ENCODE assay signal across 1 cellular context in the genomic region with DNA sequence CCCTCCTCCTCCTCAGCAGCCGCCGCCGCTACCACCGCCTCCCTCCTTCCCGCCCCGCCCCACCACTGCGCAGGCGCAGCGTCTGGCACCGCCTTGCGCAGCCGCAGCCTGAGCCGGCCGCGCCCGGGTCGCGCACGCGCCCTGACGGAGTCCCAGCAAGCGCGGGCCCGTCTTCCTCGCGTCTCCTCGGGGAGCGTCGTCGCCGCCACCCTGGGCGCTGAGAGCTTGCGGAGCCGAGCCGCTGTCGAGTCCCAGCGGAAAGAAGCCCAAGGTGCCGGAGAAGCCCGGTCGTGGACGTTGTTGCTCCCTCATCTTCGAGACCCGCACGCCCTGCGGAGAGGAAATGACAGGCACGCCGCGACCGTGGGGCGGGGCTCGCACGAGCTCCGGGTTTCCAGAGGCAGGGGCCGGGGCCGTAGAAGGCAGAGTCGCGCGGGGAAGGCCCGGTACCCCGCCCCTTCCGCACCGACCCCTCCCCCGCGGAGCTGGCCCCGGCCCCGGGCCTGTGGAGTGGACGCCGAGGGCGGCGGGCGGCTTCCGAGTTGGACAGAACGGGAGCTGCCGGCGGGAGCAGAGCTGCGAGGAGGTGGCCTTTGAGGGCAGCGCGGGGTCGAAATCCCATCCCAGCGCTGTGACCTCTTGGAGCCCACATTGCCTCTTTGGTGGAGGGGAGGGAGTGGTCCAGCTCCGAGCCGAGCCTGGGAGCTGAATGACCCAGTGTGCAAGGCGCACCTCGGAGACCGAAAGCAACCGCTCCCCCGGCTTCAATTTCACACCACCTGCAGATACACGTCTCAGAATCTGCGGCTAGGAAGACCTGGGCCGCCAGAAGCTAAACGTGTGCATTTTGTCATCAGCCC.
TF ChIP-seq lines count a peak whose summit lies in the region.

No MANE protein-coding gene starts in this region.

TF ChIP-seq in HEK293, 187 proteins besides CTCF, POLR2A, EP300 and RAD21 (continued from another document):
- TF ChIP-seq, protein P1, sequence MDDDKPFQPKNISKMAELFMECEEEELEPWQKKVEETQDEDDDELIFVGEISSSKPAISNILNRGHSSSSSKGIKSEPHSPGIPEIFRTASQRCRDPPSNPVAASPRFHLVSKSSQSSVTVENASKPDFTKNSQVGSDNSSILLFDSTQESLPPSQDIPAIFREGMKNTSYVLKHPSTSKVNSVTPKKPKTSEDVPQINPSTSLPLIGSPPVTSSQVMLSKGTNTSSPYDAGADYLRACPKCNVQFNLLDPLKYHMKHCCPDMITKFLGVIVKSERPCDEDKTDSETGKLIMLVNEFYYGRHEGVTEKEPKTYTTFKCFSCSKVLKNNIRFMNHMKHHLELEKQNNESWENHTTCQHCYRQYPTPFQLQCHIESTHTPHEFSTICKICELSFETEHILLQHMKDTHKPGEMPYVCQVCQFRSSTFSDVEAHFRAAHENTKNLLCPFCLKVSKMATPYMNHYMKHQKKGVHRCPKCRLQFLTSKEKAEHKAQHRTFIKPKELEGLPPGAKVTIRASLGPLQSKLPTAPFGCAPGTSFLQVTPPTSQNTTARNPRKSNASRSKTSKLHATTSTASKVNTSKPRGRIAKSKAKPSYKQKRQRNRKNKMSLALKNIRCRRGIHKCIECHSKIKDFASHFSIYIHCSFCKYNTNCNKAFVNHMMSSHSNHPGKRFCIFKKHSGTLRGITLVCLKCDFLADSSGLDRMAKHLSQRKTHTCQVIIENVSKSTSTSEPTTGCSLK (tag by site-specific recombination; IDR thresholded peaks at IDR 0.05) = no peak
- TF ChIP-seq ZNF335 (tag by site-specific recombination; conservative IDR thresholded peaks at IDR 0.05) (peak; percentile 66), ZNF48 (tag by site-specific recombination; IDR thresholded peaks at IDR 0.05) (no peak), ZNF707 (tag by site-specific recombination; IDR thresholded peaks at IDR 0.05) (no peak), ZNF624 (tag by site-specific recombination; IDR thresholded peaks at IDR 0.05) (no peak), GLI2 (tag by site-specific recombination; IDR thresholded peaks at IDR 0.05; ENCODE audit: borderline replicate concordance, low read depth) (no peak), ZNF19 (tag by site-specific recombination; IDR thresholded peaks at IDR 0.05; ENCODE audit: low read depth) (no peak), ZNF654 (tag by site-specific recombination; IDR thresholded peaks at IDR 0.05; ENCODE audit: low read depth) (no peak), SALL2 (tag by site-specific recombination; IDR thresholded peaks at IDR 0.05; ENCODE audit: borderline replicate concordance) (no peak), KLF7 (tag by site-specific recombination; IDR thresholded peaks at IDR 0.05; ENCODE audit: borderline replicate concordance) (peak; percentile 71; the same call in 1 of the 2 replicates), ZNF266 (tag by site-specific recombination; IDR thresholded peaks at IDR 0.05; ENCODE audit: low read depth) (no peak), ZNF785 (tag by site-specific recombination; IDR thresholded peaks at IDR 0.05) (no peak), GLI4 (tag by site-specific recombination; IDR thresholded peaks at IDR 0.05) (no peak), ZNF501 (tag by site-specific recombination; IDR thresholded peaks at IDR 0.05) (0 out of 2 replicates have a peak, but pooled peaks have one; percentile 43), ZNF223 (tag by site-specific recombination; IDR thresholded peaks at IDR 0.05) (no peak), ZNF239 (tag by site-specific recombination; IDR thresholded peaks at IDR 0.05) (no peak), OSR2 (tag by site-specific recombination; IDR thresholded peaks at IDR 0.05) (no peak; the same call in 1 of the 2 replicates), ZNF121 (tag by site-specific recombination; IDR thresholded peaks at IDR 0.05) (no peak), ZNF169 (tag by site-specific recombination; IDR thresholded peaks at IDR 0.05) (no peak), ZNF24 (tag by site-specific recombination; IDR thresholded peaks at IDR 0.05) (peak; percentile 66; the same call in 1 of the 2 replicates), ZNF184 (tag by site-specific recombination; IDR thresholded peaks at IDR 0.05) (no peak), ZNF174 (tag by site-specific recombination; IDR thresholded peaks at IDR 0.05) (no peak), KLF16 (tag by site-specific recombination; IDR thresholded peaks at IDR 0.05) (peak; percentile 79), ZNF473 (tag by site-specific recombination; IDR thresholded peaks at IDR 0.05) (no peak), SETDB1 (IDR thresholded peaks at IDR 0.05; ENCODE audit: insufficient read length, low read length) (no peak), ZNF548 (tag by site-specific recombination; IDR thresholded peaks at IDR 0.05) (no peak), ZNF596 (tag by site-specific recombination; IDR thresholded peaks at IDR 0.05) (no peak), ZNF155 (tag by site-specific recombination; IDR thresholded peaks at IDR 0.05) (no peak), ZNF792 (tag by site-specific recombination; IDR thresholded peaks at IDR 0.05) (no peak), ZBTB17 (tag by site-specific recombination; IDR thresholded peaks at IDR 0.05) (peak; percentile 81), ZNF664 (tag by site-specific recombination; IDR thresholded peaks at IDR 0.05) (no peak)
- TF ChIP-seq, protein P2, sequence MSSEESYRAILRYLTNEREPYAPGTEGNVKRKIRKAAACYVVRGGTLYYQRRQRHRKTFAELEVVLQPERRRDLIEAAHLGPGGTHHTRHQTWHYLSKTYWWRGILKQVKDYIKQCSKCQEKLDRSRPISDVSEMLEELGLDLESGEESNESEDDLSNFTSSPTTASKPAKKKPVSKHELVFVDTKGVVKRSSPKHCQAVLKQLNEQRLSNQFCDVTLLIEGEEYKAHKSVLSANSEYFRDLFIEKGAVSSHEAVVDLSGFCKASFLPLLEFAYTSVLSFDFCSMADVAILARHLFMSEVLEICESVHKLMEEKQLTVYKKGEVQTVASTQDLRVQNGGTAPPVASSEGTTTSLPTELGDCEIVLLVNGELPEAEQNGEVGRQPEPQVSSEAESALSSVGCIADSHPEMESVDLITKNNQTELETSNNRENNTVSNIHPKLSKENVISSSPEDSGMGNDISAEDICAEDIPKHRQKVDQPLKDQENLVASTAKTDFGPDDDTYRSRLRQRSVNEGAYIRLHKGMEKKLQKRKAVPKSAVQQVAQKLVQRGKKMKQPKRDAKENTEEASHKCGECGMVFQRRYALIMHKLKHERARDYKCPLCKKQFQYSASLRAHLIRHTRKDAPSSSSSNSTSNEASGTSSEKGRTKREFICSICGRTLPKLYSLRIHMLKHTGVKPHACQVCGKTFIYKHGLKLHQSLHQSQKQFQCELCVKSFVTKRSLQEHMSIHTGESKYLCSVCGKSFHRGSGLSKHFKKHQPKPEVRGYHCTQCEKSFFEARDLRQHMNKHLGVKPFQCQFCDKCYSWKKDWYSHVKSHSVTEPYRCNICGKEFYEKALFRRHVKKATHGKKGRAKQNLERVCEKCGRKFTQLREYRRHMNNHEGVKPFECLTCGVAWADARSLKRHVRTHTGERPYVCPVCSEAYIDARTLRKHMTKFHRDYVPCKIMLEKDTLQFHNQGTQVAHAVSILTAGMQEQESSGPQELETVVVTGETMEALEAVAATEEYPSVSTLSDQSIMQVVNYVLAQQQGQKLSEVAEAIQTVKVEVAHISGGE (tag by site-specific recombination; conservative IDR thresholded peaks at IDR 0.05; ENCODE audit: low read depth) = peak; percentile 32; the same call in 1 of the 2 replicates
- TF ChIP-seq, protein P3, sequence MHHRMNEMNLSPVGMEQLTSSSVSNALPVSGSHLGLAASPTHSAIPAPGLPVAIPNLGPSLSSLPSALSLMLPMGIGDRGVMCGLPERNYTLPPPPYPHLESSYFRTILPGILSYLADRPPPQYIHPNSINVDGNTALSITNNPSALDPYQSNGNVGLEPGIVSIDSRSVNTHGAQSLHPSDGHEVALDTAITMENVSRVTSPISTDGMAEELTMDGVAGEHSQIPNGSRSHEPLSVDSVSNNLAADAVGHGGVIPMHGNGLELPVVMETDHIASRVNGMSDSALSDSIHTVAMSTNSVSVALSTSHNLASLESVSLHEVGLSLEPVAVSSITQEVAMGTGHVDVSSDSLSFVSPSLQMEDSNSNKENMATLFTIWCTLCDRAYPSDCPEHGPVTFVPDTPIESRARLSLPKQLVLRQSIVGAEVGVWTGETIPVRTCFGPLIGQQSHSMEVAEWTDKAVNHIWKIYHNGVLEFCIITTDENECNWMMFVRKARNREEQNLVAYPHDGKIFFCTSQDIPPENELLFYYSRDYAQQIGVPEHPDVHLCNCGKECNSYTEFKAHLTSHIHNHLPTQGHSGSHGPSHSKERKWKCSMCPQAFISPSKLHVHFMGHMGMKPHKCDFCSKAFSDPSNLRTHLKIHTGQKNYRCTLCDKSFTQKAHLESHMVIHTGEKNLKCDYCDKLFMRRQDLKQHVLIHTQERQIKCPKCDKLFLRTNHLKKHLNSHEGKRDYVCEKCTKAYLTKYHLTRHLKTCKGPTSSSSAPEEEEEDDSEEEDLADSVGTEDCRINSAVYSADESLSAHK (tag by site-specific recombination; IDR thresholded peaks at IDR 0.05) = no peak; the same call in 1 of the 2 replicates
- TF ChIP-seq, protein P4, sequence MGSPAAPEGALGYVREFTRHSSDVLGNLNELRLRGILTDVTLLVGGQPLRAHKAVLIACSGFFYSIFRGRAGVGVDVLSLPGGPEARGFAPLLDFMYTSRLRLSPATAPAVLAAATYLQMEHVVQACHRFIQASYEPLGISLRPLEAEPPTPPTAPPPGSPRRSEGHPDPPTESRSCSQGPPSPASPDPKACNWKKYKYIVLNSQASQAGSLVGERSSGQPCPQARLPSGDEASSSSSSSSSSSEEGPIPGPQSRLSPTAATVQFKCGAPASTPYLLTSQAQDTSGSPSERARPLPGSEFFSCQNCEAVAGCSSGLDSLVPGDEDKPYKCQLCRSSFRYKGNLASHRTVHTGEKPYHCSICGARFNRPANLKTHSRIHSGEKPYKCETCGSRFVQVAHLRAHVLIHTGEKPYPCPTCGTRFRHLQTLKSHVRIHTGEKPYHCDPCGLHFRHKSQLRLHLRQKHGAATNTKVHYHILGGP (tag by site-specific recombination; IDR thresholded peaks at IDR 0.05) = no peak
TF ChIP-seq in HEK293: peak in this region for 44.
